In the genomic region with DNA sequence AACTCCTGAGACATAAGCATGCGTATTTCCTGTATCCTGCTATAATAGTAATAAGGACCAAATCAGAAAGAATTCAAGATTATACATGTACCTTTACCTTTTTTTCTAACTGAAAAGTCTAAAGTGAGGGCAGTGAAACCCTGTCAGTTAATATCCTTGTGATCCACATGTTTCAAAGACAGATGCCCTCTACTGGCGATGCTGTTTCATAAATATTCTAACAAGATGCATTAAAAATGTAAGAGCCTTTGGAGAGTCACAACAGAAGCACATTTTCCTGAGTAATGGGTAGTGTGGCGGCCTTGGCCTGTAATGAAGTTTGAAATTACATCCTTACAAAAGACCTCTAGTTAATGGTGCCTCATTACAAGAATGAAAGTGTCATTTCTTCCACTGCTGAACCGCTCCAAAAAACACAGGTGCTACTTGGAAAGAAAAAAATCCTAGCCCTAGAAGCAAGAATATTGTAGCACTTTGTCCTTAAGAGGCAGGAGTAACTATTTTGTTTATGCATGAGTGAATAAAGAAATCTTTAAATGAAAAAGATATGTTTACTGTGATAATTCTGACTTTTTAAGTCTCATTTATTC, we compare ENCODE assay signal across 8 cellular contexts.
DNase-seq lines count a peak whose midpoint lies in the region; ATAC-seq and TF ChIP-seq lines count a peak whose summit lies in the region.

No MANE protein-coding gene starts in this region.

- BruUV-seq in MCF 10A (replicated peaks; lab: Mats Ljungman, UMichigan): no TSS peak

- peaks cover 0 to 7% of the 10 kb centered on the region in 2 donors for H3K36me3 ChIP-seq in lung (ENCODE audit: control insufficient read depth in 2 of 2, insufficient read depth in 2 of 2, low read length in 2 of 2)

- no peaks in the 10 kb centered on the region for H3K27me3 Mint-ChIP-seq in MCF 10A (ENCODE audit: insufficient read depth, unreplicated experiment)

- no peaks in the 10 kb centered on the region for H3K9me3 Mint-ChIP-seq in MCF 10A (ENCODE audit: unreplicated experiment)

- H3K4me3 Mint-ChIP-seq in MCF 10A (ENCODE audit: unreplicated experiment): no peak overlapping the region

- TF ChIP-seq CTCF in AG04449 (IDR thresholded peaks at IDR 0.05; ENCODE audit: insufficient read depth, low read length, missing control alignments): peak; percentile 47
- peak; percentile 48 for TF ChIP-seq CTCF in MCF 10A (IDR thresholded peaks at IDR 0.05; ENCODE audit: unreplicated experiment)
- TF ChIP-seq CTCF in lung (IDR thresholded peaks at IDR 0.05; ENCODE audit: control extremely low read depth, extremely low read depth): peak; percentile 18

- no peaks in the 10 kb centered on the region for H3K9me3 ChIP-seq in lung (ENCODE audit: control insufficient read depth in 2 of 2, insufficient read depth in 1 of 2, low read length in 1 of 2)

- peaks cover 0 to 4% of the 10 kb centered on the region in 2 donors for H3K4me1 ChIP-seq in lung (ENCODE audit: control insufficient read depth in 2 of 2, insufficient read depth in 2 of 2, low read length in 2 of 2)

- peaks cover 31% of the 10 kb centered on the region for H3K36me3 Mint-ChIP-seq in MCF 10A (ENCODE audit: insufficient read depth, unreplicated experiment)

- intact Hi-C loops in MCF 10A (cut with micrococcal nuclease): loop anchor here (1.0 kb wide), 1 partner anchor 234 kb away; no protein-coding TSS in a partner anchor

- no peak overlapping the region for H3K27ac ChIP-seq in lung (ENCODE audit: low read depth in 1 of 2, low read length in 1 of 2)

- H3K4me3 ChIP-seq in AG04449 (ENCODE audit: low read depth, low read length): no peak overlapping the region
- H3K4me3 ChIP-seq in lung: no peak overlapping the region

- CTCF ChIA-PET in AG04449 (lab: Yijun Ruan, JAX): interaction anchor here (0.9 to 1.2 kb wide), 4 partner anchors 9 to 1031 kb away, joined by 3 to 6 read pairs (median 3); no protein-coding TSS in a partner anchor
- CTCF ChIA-PET in MCF 10A (lab: Yijun Ruan, JAX): interaction anchor here (0.8 to 1.6 kb wide), 7 partner anchors 9 to 369 kb away, joined by 3 to 10 read pairs (median 5); no protein-coding TSS in a partner anchor

- 73 to 74% methylated on average over 4 of the region's 4 CpGs for WGBS in lung, 2 donors

- H3K27ac Mint-ChIP-seq in MCF 10A (ENCODE audit: low read depth, unreplicated experiment): no peak overlapping the region

- ATAC-seq in lung (ENCODE audit: insufficient read depth, low FRiP score) (no peak), GM18511 (IDR thresholded peaks at IDR 0.05; ENCODE audit: unreplicated experiment) (no peak), HG03521 (IDR thresholded peaks at IDR 0.05; ENCODE audit: unreplicated experiment) (no peak), HG02970 (IDR thresholded peaks at IDR 0.05; ENCODE audit: low FRiP score, unreplicated experiment) (no peak)

- no peaks in the 10 kb centered on the region for H3K27me3 ChIP-seq in lung (ENCODE audit: control insufficient read depth, insufficient read depth)

- no peak for DNase-seq in AG04449 (ENCODE audit: low read depth, low spot score)
- DNase-seq in GM03348 (ENCODE audit: low spot score): peak; percentile 49
- DNase-seq in NCI-H2227 (lab: John Stamatoyannopoulos, UW; ENCODE audit: unreplicated experiment): peak; percentile 37
- DNase-seq in MCF 10A (ENCODE audit: unreplicated experiment): peak; percentile 56
- no peak for DNase-seq in lung (ENCODE audit: low spot score)

- POLR2A ChIA-PET in AG04449 (lab: Yijun Ruan, JAX): no interaction called here
- POLR2A ChIA-PET in MCF 10A (lab: Yijun Ruan, JAX): interaction anchor here (0.6 kb wide), 2 partner anchors 345 to 795 kb away, joined by 3 read pairs; no protein-coding TSS in a partner anchor

- H3K4me1 Mint-ChIP-seq in MCF 10A (ENCODE audit: insufficient read depth, unreplicated experiment): peaks cover 10% of the 10 kb centered on the region

Comparison
In these comparisons a context has a peak if more than half of its experiments do, and no peak if none do; other contexts are left out.
1. DNase-seq: peak in GM03348 (single experiment), NCI-H2227 (single experiment) and MCF 10A (single experiment); none in AG04449 (single experiment) and lung (single experiment).
2. Peak in every context shown above with its lines, with median percentiles within 50 percentile points of each other: CTCF ChIP-seq.